17 cellular contexts compared by ENCODE assay signal in genomic region chr6:155023717-155024116, GRCh38. TPM values are rescaled to one million over a fixed set of nuclear protein-coding genes. Genes with fewer than 3 reads are reported as not detected.
DNase-seq lines count a peak whose midpoint lies in the region; ATAC-seq and TF ChIP-seq lines count a peak whose summit lies in the region.
"Had no signal": no experiment of that assay in that cellular context is flagged by ENCODE, and none has a peak within 500 bp of the region (broad histone marks: within the 10 kb centered on the region; RNA-seq: fewer than 3 reads in every experiment).

No MANE protein-coding gene starts in this region.

- H2BK15ac ChIP-seq in mesenchymal stem cell (ENCODE audit: low read depth, poor library complexity, severe bottlenecking) = no peak overlapping the region

- no peak overlapping the region for H3K23ac ChIP-seq in mesenchymal stem cell (ENCODE audit: low read length in 2 of 2)

- peak; percentile 96 for DNase-seq in NCI-H82 treated with DMSO at 0.1 percent for 48 hours (lab: John Stamatoyannopoulos, UW; ENCODE audit: unreplicated experiment)
- DNase-seq in ascending aorta (ENCODE audit: low spot score in 2 of 2) = peak in 1 of 2 donors; percentile 21
- no peak for DNase-seq in mesenchymal stem cell
- no peak for DNase-seq in mesothelial cell of epicardium (ENCODE audit: low spot score in 2 of 2, unreplicated experiment in 2 of 2)
- no peak for DNase-seq in stimulated activated CD4-positive, alpha-beta T cell treated with anti-CD3 and anti-CD28 coated beads, Interleukin-2, amount 100 ng/mL, for 24 hours
- no peak for DNase-seq in effector memory CD8-positive, alpha-beta T cell
- DNase-seq in GM13976 (ENCODE audit: low spot score) = no peak
- DNase-seq: AML-193; Caco-2; CD4-positive, alpha-beta T cell; GOT3; H7 had no signal

- no peak overlapping the region for H3K9ac ChIP-seq in mesenchymal stem cell (ENCODE audit: low read length)

- no peak overlapping the region for H3K18ac ChIP-seq in mesenchymal stem cell (ENCODE audit: low read depth in 1 of 2, low read length in 2 of 2)

- no peaks in the 10 kb centered on the region for H3K27me3 ChIP-seq in ascending aorta
- peaks cover 0 to 5% of the 10 kb centered on the region in 2 experiments for H3K27me3 ChIP-seq in mesenchymal stem cell (ENCODE audit: control insufficient read depth in 1 of 2, insufficient read depth in 1 of 2, low read length in 2 of 2)

- TF ChIP-seq CTCF in ascending aorta (IDR thresholded peaks at IDR 0.05) (no peak), mesothelial cell of epicardium (IDR thresholded peaks at IDR 0.05; ENCODE audit: unreplicated experiment) (no peak), GM13976 (IDR thresholded peaks at IDR 0.05; ENCODE audit: borderline replicate concordance, control extremely low read depth, extremely low read depth, insufficient read depth, missing control alignments) (no peak)

- H2BK5ac ChIP-seq in mesenchymal stem cell (ENCODE audit: low read depth, low read length, poor library complexity, severe bottlenecking) = no peak overlapping the region

- H3K27ac ChIP-seq in ascending aorta (peak overlapping the region; percentile 61 to 73), mesenchymal stem cell (ENCODE audit: low read length, poor library complexity, severe bottlenecking) (no peak overlapping the region)
- H3K27ac ChIP-seq: C4-2B had no signal

- H2AFZ ChIP-seq in mesenchymal stem cell (ENCODE audit: low read depth, low read length) = no peak overlapping the region

- peaks cover 2% of the 10 kb centered on the region for H3K36me3 Mint-ChIP-seq in mesothelial cell of epicardium
- H3K36me3 Mint-ChIP-seq in effector memory CD8-positive, alpha-beta T cell (ENCODE audit: insufficient read depth) = no peaks in the 10 kb centered on the region
- H3K36me3 Mint-ChIP-seq: IgD-negative memory B cell had no signal

- peaks cover 0 to 29% of the 10 kb centered on the region in 2 donors for H3K4me1 ChIP-seq in ascending aorta
- no peaks in the 10 kb centered on the region for H3K4me1 ChIP-seq in mesenchymal stem cell (ENCODE audit: control insufficient read depth, insufficient read depth, low read depth, low read length)
- H3K4me1 ChIP-seq: Caco-2 had no signal

- WGBS in mesenchymal stem cell = 91% methylated on average over 7 of the region's 7 CpGs

- H2AK5ac ChIP-seq in mesenchymal stem cell (ENCODE audit: low read length, severe bottlenecking) = no peak overlapping the region

- H4K8ac ChIP-seq in mesenchymal stem cell (ENCODE audit: low read length) = no peak overlapping the region

- peak overlapping the region; percentile 27 for H4K91ac ChIP-seq in mesenchymal stem cell (ENCODE audit: low read length)

- H2BK12ac ChIP-seq in mesenchymal stem cell (ENCODE audit: low read length in 2 of 2) = no peak overlapping the region

- no peak overlapping the region for H3K27ac Mint-ChIP-seq in mesothelial cell of epicardium
- H3K27ac Mint-ChIP-seq in effector memory CD8-positive, alpha-beta T cell = no peak overlapping the region
- H3K27ac Mint-ChIP-seq: CD4-positive, alpha-beta T cell; IgD-negative memory B cell had no signal

- no peaks in the 10 kb centered on the region for H3K79me1 ChIP-seq in mesenchymal stem cell (replicated peaks; ENCODE audit: low read length, poor library complexity, severe bottlenecking)

- intact Hi-C loops in ascending aorta (cut with DNase I) = no loop called here

- H3K14ac ChIP-seq in mesenchymal stem cell (ENCODE audit: low read length in 2 of 2) = no peak overlapping the region

- no peaks in the 10 kb centered on the region for H3K4me1 Mint-ChIP-seq in mesothelial cell of epicardium
- no peaks in the 10 kb centered on the region for H3K4me1 Mint-ChIP-seq in effector memory CD8-positive, alpha-beta T cell (ENCODE audit: low read depth in 2 of 2)

- no peak overlapping the region for H2BK120ac ChIP-seq in mesenchymal stem cell (ENCODE audit: low read depth, low read length)

- H3K4ac ChIP-seq in mesenchymal stem cell (ENCODE audit: low read depth in 1 of 2, low read length in 2 of 2) = no peak overlapping the region

- no peaks in the 10 kb centered on the region for H3K36me3 ChIP-seq in ascending aorta
- no peaks in the 10 kb centered on the region for H3K36me3 ChIP-seq in mesenchymal stem cell (ENCODE audit: control insufficient read depth in 1 of 2, insufficient read depth in 2 of 2, low read depth in 1 of 2, low read length in 2 of 2)

- H3K27me3 Mint-ChIP-seq in mesothelial cell of epicardium (ENCODE audit: low read depth) = no peaks in the 10 kb centered on the region
- H3K27me3 Mint-ChIP-seq in effector memory CD8-positive, alpha-beta T cell = no peaks in the 10 kb centered on the region
- H3K27me3 Mint-ChIP-seq: CD4-positive, alpha-beta T cell had no signal

- H3K4me3 Mint-ChIP-seq in mesothelial cell of epicardium = no peak overlapping the region
- H3K4me3 Mint-ChIP-seq in effector memory CD8-positive, alpha-beta T cell = no peak overlapping the region
- H3K4me3 Mint-ChIP-seq: CD4-positive, alpha-beta T cell; IgD-negative memory B cell had no signal

- ATAC-seq in effector memory CD8-positive, alpha-beta T cell (replicated peaks) = no peak
- ATAC-seq: A549, HCT116, HepG2 had no signal

- H3K9me3 ChIP-seq in ascending aorta = no peaks in the 10 kb centered on the region
- H3K9me3 ChIP-seq in mesenchymal stem cell (ENCODE audit: control insufficient read depth, low read length) = no peaks in the 10 kb centered on the region
- H3K9me3 ChIP-seq: A549, Caco-2 had no signal

- H3K4me3 ChIP-seq in ascending aorta = no peak overlapping the region
- H3K4me3 ChIP-seq in mesenchymal stem cell (ENCODE audit: insufficient read depth in 1 of 2, low read depth in 1 of 2, low read length in 2 of 2) = no peak overlapping the region
- H3K4me3 ChIP-seq: A549 had no signal

- H3K9me3 Mint-ChIP-seq in mesothelial cell of epicardium = no peaks in the 10 kb centered on the region
- no peaks in the 10 kb centered on the region for H3K9me3 Mint-ChIP-seq in effector memory CD8-positive, alpha-beta T cell
- H3K9me3 Mint-ChIP-seq: CD4-positive, alpha-beta T cell; IgD-negative memory B cell had no signal

- in situ Hi-C loops in GM13976 (cut with MboI; ENCODE audit: low sequenced_read_pairs, unreplicated experiment) = no loop called here

- H3K4me2 ChIP-seq in mesenchymal stem cell (ENCODE audit: low read length, poor library complexity, severe bottlenecking) = no peak overlapping the region

RNA-seq across cellular contexts. Expression of gene TIAM2, which starts 28.6 kb away (rescaled TPM):
- total RNA-seq in ascending aorta = 3.7 TPM
- polyA plus RNA-seq in mesenchymal stem cell (2013, experiment 1 of 2) = 4.8 TPM
- 4.5 TPM for polyA plus RNA-seq in mesenchymal stem cell (2013, experiment 2 of 2)
- 14.4 to 19.9 TPM (median 18.1 TPM) in 3 replicates for total RNA-seq in mesothelial cell of epicardium
